In the genomic region with DNA sequence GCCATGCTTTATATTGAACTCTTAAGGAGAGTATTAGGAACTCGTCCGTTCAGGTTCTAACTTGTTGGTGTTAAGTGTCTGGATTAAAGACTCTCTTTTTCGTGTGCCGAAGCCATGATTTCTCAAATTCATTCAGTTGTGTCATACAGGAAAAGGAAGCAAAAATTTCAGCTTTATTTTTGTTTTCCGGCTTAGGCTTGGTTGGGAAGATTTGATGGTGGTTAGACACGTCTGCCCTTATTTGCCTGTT, we compare ENCODE assay signal across 8 cellular contexts. TPM values are rescaled to one million over a fixed set of nuclear protein-coding genes. Genes with fewer than 3 reads are reported as not detected.
A peak's percentile ranks its signal among the peaks of the same experiment; 100 is the strongest.
DNase-seq lines count a peak whose midpoint lies in the region; ATAC-seq, FAIRE-seq and TF ChIP-seq lines count a peak whose summit lies in the region.

No MANE protein-coding gene starts in this region.

- intact Hi-C loops in heart right ventricle (cut with DNase I), result loop anchor here in 1 of 10 donors (5.0 kb wide), 1 partner anchor 61 kb away; the partner anchor contains the start of gene UCKL1
- intact Hi-C loops in left ventricle myocardium superior (cut with micrococcal nuclease), result no loop called here
- intact Hi-C loops in activated CD8-positive, alpha-beta T cell treated with anti-CD3 and anti-CD28 coated beads for 36 hours (cut with micrococcal nuclease), result no loop called here

- H3K36me3 Mint-ChIP-seq in activated CD8-positive, alpha-beta T cell treated with anti-CD3 and anti-CD28 coated beads for 36 hours (ENCODE audit: low read depth), result peaks cover 25% of the 10 kb centered on the region
- H3K36me3 Mint-ChIP-seq in stimulated activated memory B cell treated with anti-CD40 and anti-IgM and Interleukin-4, amounts not matched to agents 10 μg/mL and 1 μg/mL and 100 μg/mL, for 72 hours, result peaks cover 10% of the 10 kb centered on the region

- H3K9me3 ChIP-seq in heart right ventricle, result no peaks in the 10 kb centered on the region
- no peaks in the 10 kb centered on the region for H3K9me3 ChIP-seq in iPS-18a (ENCODE audit: control insufficient read depth, low read depth, low read length)

- peak overlapping the region; percentile 66 for H3K9ac ChIP-seq in iPS-18a (ENCODE audit: low read length)

- peak overlapping the region; percentile 95 for H3K27ac Mint-ChIP-seq in activated CD8-positive, alpha-beta T cell treated with anti-CD3 and anti-CD28 coated beads for 36 hours
- H3K27ac Mint-ChIP-seq in stimulated activated memory B cell treated with anti-CD40 and anti-IgM and Interleukin-4, amounts not matched to agents 10 μg/mL and 1 μg/mL and 100 μg/mL, for 72 hours, result peak overlapping the region; percentile 91

- H3K4me1 ChIP-seq in heart right ventricle (peaks cover 11 to 60% (median 48%) of the 10 kb centered on the region in 9 donors), iPS-18a (ENCODE audit: control insufficient read depth, low read depth, low read length) (peaks cover 11% of the 10 kb centered on the region)

- ATAC-seq in heart right ventricle, result no peak
- ATAC-seq in left ventricle myocardium superior, result no peak
- ATAC-seq in activated CD8-positive, alpha-beta T cell treated with anti-CD3 and anti-CD28 coated beads for 36 hours, result no peak
- ATAC-seq in stimulated activated memory B cell treated with anti-CD40 and anti-IgM and Interleukin-4, amounts not matched to agents 10 μg/mL and 1 μg/mL and 100 μg/mL, for 72 hours, result no peak

- FAIRE-seq in H54 (lab: Jason Lieb, UNC) (no peak), GM12892 (lab: Jason Lieb, UNC) (no peak)

- no peak for TF ChIP-seq POLR2A in H54 (IDR thresholded peaks at IDR 0.05; ENCODE audit: low read depth, low read length)
- no peak for TF ChIP-seq POLR2A in GM12892 (IDR thresholded peaks at IDR 0.05; ENCODE audit: low read depth, low read length)

- H3K4me3 ChIP-seq in heart right ventricle, result peak overlapping the region; percentile 50 to 70 (median 64)
- H3K4me3 ChIP-seq in iPS-18a (ENCODE audit: low read length), result peak overlapping the region; percentile 89

- no peak for DNase-seq in heart right ventricle
- no peak for DNase-seq in left ventricle myocardium superior
- DNase-seq in activated CD8-positive, alpha-beta T cell treated with anti-CD3 and anti-CD28 coated beads for 36 hours, result no peak
- DNase-seq in NCI-H345 treated with DMSO at 0.1 percent for 48 hours (lab: John Stamatoyannopoulos, UW; ENCODE audit: unreplicated experiment), result no peak
- DNase-seq in H54 (ENCODE audit: insufficient read length, low spot score), result no peak
- no peak for DNase-seq in GM12892 (ENCODE audit: insufficient read length)

- H3K27me3 Mint-ChIP-seq in activated CD8-positive, alpha-beta T cell treated with anti-CD3 and anti-CD28 coated beads for 36 hours, result no peaks in the 10 kb centered on the region
- H3K27me3 Mint-ChIP-seq in stimulated activated memory B cell treated with anti-CD40 and anti-IgM and Interleukin-4, amounts not matched to agents 10 μg/mL and 1 μg/mL and 100 μg/mL, for 72 hours, result no peaks in the 10 kb centered on the region

- 0 to 4% methylated on average over 6 of the region's 6 CpGs for WGBS in heart right ventricle, 2 donors

- no peak for TF ChIP-seq CTCF in heart right ventricle (IDR thresholded peaks at IDR 0.05)
- no peak for TF ChIP-seq CTCF in activated CD8-positive, alpha-beta T cell treated with anti-CD3 and anti-CD28 coated beads for 36 hours (IDR thresholded peaks at IDR 0.05)

- H3K4me1 Mint-ChIP-seq in activated CD8-positive, alpha-beta T cell treated with anti-CD3 and anti-CD28 coated beads for 36 hours (ENCODE audit: low read depth), result peaks cover 37% of the 10 kb centered on the region
- peaks cover 53% of the 10 kb centered on the region for H3K4me1 Mint-ChIP-seq in stimulated activated memory B cell treated with anti-CD40 and anti-IgM and Interleukin-4, amounts not matched to agents 10 μg/mL and 1 μg/mL and 100 μg/mL, for 72 hours

- H3K9me3 Mint-ChIP-seq in activated CD8-positive, alpha-beta T cell treated with anti-CD3 and anti-CD28 coated beads for 36 hours, result no peaks in the 10 kb centered on the region
- no peaks in the 10 kb centered on the region for H3K9me3 Mint-ChIP-seq in stimulated activated memory B cell treated with anti-CD40 and anti-IgM and Interleukin-4, amounts not matched to agents 10 μg/mL and 1 μg/mL and 100 μg/mL, for 72 hours

- POLR2A ChIA-PET in activated CD8-positive, alpha-beta T cell treated with anti-CD3 and anti-CD28 coated beads for 36 hours (lab: Charles Lee), result interaction anchor here (1.0 to 3.9 kb wide), 5 partner anchors 9 to 84 kb away, joined by 3 to 25 read pairs (median 4); partner anchors contain the start of gene TPD52L2

- H3K36me3 ChIP-seq in heart right ventricle (peaks cover 0 to 28% (median 0%) of the 10 kb centered on the region in 9 donors), iPS-18a (ENCODE audit: control insufficient read depth, low read depth, low read length) (no peaks in the 10 kb centered on the region)

- H3K27ac ChIP-seq in heart right ventricle (peak overlapping the region in 9 of 10 donors; percentile 73 to 93 (median 86)), iPS-18a (ENCODE audit: low read length) (no peak overlapping the region)

- H3K27me3 ChIP-seq in heart right ventricle (no peaks in the 10 kb centered on the region), iPS-18a (ENCODE audit: control insufficient read depth, insufficient read depth, low read length) (no peaks in the 10 kb centered on the region)

- CTCF ChIA-PET in activated CD8-positive, alpha-beta T cell treated with anti-CD3 and anti-CD28 coated beads for 36 hours (lab: Charles Lee), result interaction anchor here (0.8 to 1.4 kb wide), 6 partner anchors 10 to 399 kb away, joined by 3 to 5 read pairs (median 4); partner anchors contain the start of gene TPD52L2

- peak overlapping the region; percentile 88 for H3K4me3 Mint-ChIP-seq in activated CD8-positive, alpha-beta T cell treated with anti-CD3 and anti-CD28 coated beads for 36 hours
- peak overlapping the region; percentile 81 for H3K4me3 Mint-ChIP-seq in stimulated activated memory B cell treated with anti-CD40 and anti-IgM and Interleukin-4, amounts not matched to agents 10 μg/mL and 1 μg/mL and 100 μg/mL, for 72 hours

RNA-seq across cellular contexts. Expression of gene DNAJC5, which starts 0.9 kb away (rescaled TPM):
- 10 to 100 TPM; 32.8 to 52.2 (median 38.5) TPM for total RNA-seq in heart right ventricle
- 10 to 100 TPM; 19.5 to 23.8 TPM for polyA plus RNA-seq in heart right ventricle
- total RNA-seq in left ventricle myocardium superior, result 47.3 TPM
- total RNA-seq in activated CD8-positive, alpha-beta T cell treated with anti-CD3 and anti-CD28 coated beads for 36 hours, result 10 to 100 TPM; 32.2 to 32.5 TPM
- 13.7 TPM for polyA plus RNA-seq in GM12892 (2012; ENCODE audit: missing spikeins)

RNA-seq across cellular contexts. Expression of gene TPD52L2, which starts 30.7 kb away (rescaled TPM):
- total RNA-seq in heart right ventricle, result 10 to 100 TPM; 60.1 to 83.0 (median 72.8) TPM
- polyA plus RNA-seq in heart right ventricle, result 100 to 1,000 TPM in 1 of 2 donors, 10 to 100 TPM in 1; 50.6 to 119 TPM
- 78.0 TPM for total RNA-seq in left ventricle myocardium superior
- total RNA-seq in activated CD8-positive, alpha-beta T cell treated with anti-CD3 and anti-CD28 coated beads for 36 hours, result 10 to 100 TPM; 43.1 to 44.6 TPM
- 39.1 TPM for polyA plus RNA-seq in GM12892 (2012; ENCODE audit: missing spikeins)

RNA-seq across cellular contexts. Expression of gene ABHD16B, which starts 34.5 kb away (rescaled TPM):
- total RNA-seq in heart right ventricle, result not detected
- polyA plus RNA-seq in heart right ventricle, result under 1 TPM; 0.32 to 0.59 TPM
- total RNA-seq in left ventricle myocardium superior, result not detected
- not detected for total RNA-seq in activated CD8-positive, alpha-beta T cell treated with anti-CD3 and anti-CD28 coated beads for 36 hours
- not detected for polyA plus RNA-seq in GM12892 (2012; ENCODE audit: missing spikeins)
